10 cellular contexts compared by ENCODE assay signal in genomic region chr3:50345008-50345407, GRCh38. TPM values are rescaled to one million over a fixed set of nuclear protein-coding genes. Genes with fewer than 3 reads are reported as not detected.
A peak's percentile ranks its signal among the peaks of the same experiment; 100 is the strongest.
DNase-seq lines count a peak whose midpoint lies in the region; ATAC-seq, FAIRE-seq and TF ChIP-seq lines count a peak whose summit lies in the region.
"Had no signal": no experiment of that assay in that cellular context is flagged by ENCODE, and none has a peak within 500 bp of the region (broad histone marks: within the 10 kb centered on the region; RNA-seq: fewer than 3 reads in every experiment).

No MANE protein-coding gene starts in this region.

- H3K9me3 Mint-ChIP-seq in activated T-cell treated with anti-CD3 and anti-CD28 coated beads, Interleukin-2, amount 50 U/mL, for 72 hours: no peaks in the 10 kb centered on the region

- H3K27me3 ChIP-seq in ascending aorta: no peaks in the 10 kb centered on the region
- H3K27me3 ChIP-seq in left lung: no peaks in the 10 kb centered on the region
- peaks cover 3 to 4% of the 10 kb centered on the region in 2 donors for H3K27me3 ChIP-seq in stomach smooth muscle (ENCODE audit: control insufficient read depth in 1 of 2, insufficient read depth in 2 of 2, low read length in 2 of 2)

- H3K27ac Mint-ChIP-seq in activated T-cell treated with anti-CD3 and anti-CD28 coated beads, Interleukin-2, amount 50 U/mL, for 72 hours: no peak overlapping the region

- peak overlapping the region; percentile 79 to 87 for H3K4me3 Mint-ChIP-seq in activated T-cell treated with anti-CD3 and anti-CD28 coated beads, Interleukin-2, amount 50 U/mL, for 72 hours

- H3K4me1 Mint-ChIP-seq in activated T-cell treated with anti-CD3 and anti-CD28 coated beads, Interleukin-2, amount 50 U/mL, for 72 hours (ENCODE audit: low read depth): peaks cover 46% of the 10 kb centered on the region

- TF ChIP-seq CTCF in ascending aorta (IDR thresholded peaks at IDR 0.05): no peak
- TF ChIP-seq CTCF in left lung (IDR thresholded peaks at IDR 0.05): no peak

- ATAC-seq in activated T-cell treated with anti-CD3 and anti-CD28 coated beads, Interleukin-2, amount 50 U/mL, for 72 hours (replicated peaks in 1 of 2): no peak
- ATAC-seq in left lung: no peak

- H3K27ac ChIP-seq in ascending aorta (no peak overlapping the region), left lung (no peak overlapping the region), stomach smooth muscle (ENCODE audit: low read length) (no peak overlapping the region)

- FAIRE-seq in urothelium cell line (lab: Jason Lieb, UNC): no peak

- DNase-seq in activated T-cell treated with anti-CD3 and anti-CD28 coated beads, Interleukin-2, amount 50 U/mL, for 72 hours: no peak
- no peak for DNase-seq in activated T-cell treated with anti-CD3 and anti-CD28 coated beads, Interleukin-2, amount 50 U/mL, for 1 hour
- DNase-seq in ascending aorta (ENCODE audit: low spot score in 2 of 2): no peak
- no peak for DNase-seq in left lung
- DNase-seq in NCI-H748 treated with DMSO at 0.1 percent for 48 hours (lab: John Stamatoyannopoulos, UW): no peak
- no peak for DNase-seq in urothelium cell line (ENCODE audit: low spot score)
- no peak for DNase-seq in AG20443 (ENCODE audit: low spot score)
- DNase-seq: SIG-M5 had no signal

- peaks cover 0 to 13% of the 10 kb centered on the region in 2 donors for H3K36me3 ChIP-seq in ascending aorta
- H3K36me3 ChIP-seq in left lung: peaks cover 0 to 16% of the 10 kb centered on the region in 2 donors
- peaks cover 0 to 14% of the 10 kb centered on the region in 2 donors for H3K36me3 ChIP-seq in stomach smooth muscle (ENCODE audit: control insufficient read depth in 2 of 2, insufficient read depth in 2 of 2, low read length in 2 of 2)

- H3K9me3 ChIP-seq in ascending aorta (no peaks in the 10 kb centered on the region), left lung (no peaks in the 10 kb centered on the region), stomach smooth muscle (ENCODE audit: control insufficient read depth in 2 of 2, low read length in 2 of 2) (no peaks in the 10 kb centered on the region)
- H3K9me3 ChIP-seq: mucosa of descending colon had no signal

- intact Hi-C loops in ascending aorta (cut with DNase I) (no loop called here), left lung (cut with DNase I) (loop anchor here in 1 of 2 donors (5.0 kb wide), 1 partner anchor 197 kb away; no protein-coding TSS in a partner anchor)

- H3K4me3 ChIP-seq in ascending aorta (peak overlapping the region; percentile 43 to 63), left lung (peak overlapping the region; percentile 28 to 37), stomach smooth muscle (ENCODE audit: low read length in 2 of 2) (peak overlapping the region; percentile 33 to 69)
- H3K4me3 ChIP-seq: mucosa of descending colon had no signal

- H3K27me3 Mint-ChIP-seq in activated T-cell treated with anti-CD3 and anti-CD28 coated beads, Interleukin-2, amount 50 U/mL, for 72 hours (ENCODE audit: low read depth): no peaks in the 10 kb centered on the region

- H3K36me3 Mint-ChIP-seq in activated T-cell treated with anti-CD3 and anti-CD28 coated beads, Interleukin-2, amount 50 U/mL, for 72 hours (ENCODE audit: insufficient read depth in 2 of 2): peaks cover 0 to 7% of the 10 kb centered on the region in 2 donors

- peaks cover 20 to 31% of the 10 kb centered on the region in 2 donors for H3K4me1 ChIP-seq in ascending aorta
- peaks cover 26 to 65% of the 10 kb centered on the region in 2 donors for H3K4me1 ChIP-seq in left lung
- H3K4me1 ChIP-seq in stomach smooth muscle (ENCODE audit: control insufficient read depth, insufficient read depth, low read length): peaks cover 42% of the 10 kb centered on the region

- H3K9ac ChIP-seq in stomach smooth muscle (ENCODE audit: low read length in 2 of 2): peak overlapping the region in 1 of 2 donors; percentile 46

RNA-seq across cellular contexts. Expression of gene ZMYND10, which starts 0.5 kb away (rescaled TPM):
- total RNA-seq in activated T-cell treated with anti-CD3 and anti-CD28 coated beads, Interleukin-2, amount 50 U/mL, for 72 hours: 1 to 10 TPM; 1.2 TPM
- not detected for total RNA-seq in ascending aorta
- 10 to 100 TPM in 1 of 2 donors, 1 to 10 TPM in 1; 1.6 to 16.3 TPM for total RNA-seq in left lung

RNA-seq across cellular contexts. Expression of gene RASSF1, which starts 4.4 kb away (rescaled TPM):
- 10 to 100 TPM; 51.4 to 61.6 TPM for total RNA-seq in activated T-cell treated with anti-CD3 and anti-CD28 coated beads, Interleukin-2, amount 50 U/mL, for 72 hours
- total RNA-seq in ascending aorta (34.9 TPM), left lung (10 to 100 TPM; 29.8 to 40.7 TPM)

RNA-seq across cellular contexts. Expression of gene NPRL2, which starts 5.6 kb away (rescaled TPM):
- total RNA-seq in activated T-cell treated with anti-CD3 and anti-CD28 coated beads, Interleukin-2, amount 50 U/mL, for 72 hours: 10 to 100 TPM; 46.0 to 46.4 TPM
- 37.8 TPM for total RNA-seq in ascending aorta
- 10 to 100 TPM; 16.1 to 18.7 TPM for total RNA-seq in left lung

RNA-seq across cellular contexts. Expression of gene CYB561D2, which starts 5.7 kb away (rescaled TPM):
- total RNA-seq in activated T-cell treated with anti-CD3 and anti-CD28 coated beads, Interleukin-2, amount 50 U/mL, for 72 hours: 10 to 100 TPM; 16.1 to 17.0 TPM
- total RNA-seq in ascending aorta (20.2 TPM), left lung (10 to 100 TPM; 21.3 to 28.3 TPM)

RNA-seq across cellular contexts. Expression of gene TMEM115, which starts 14.3 kb away (rescaled TPM):
- total RNA-seq in activated T-cell treated with anti-CD3 and anti-CD28 coated beads, Interleukin-2, amount 50 U/mL, for 72 hours: 10 to 100 TPM; 21.5 to 22.6 TPM
- total RNA-seq in ascending aorta (55.7 TPM), left lung (10 to 100 TPM; 37.0 to 39.1 TPM)
